Comparison of ENCODE assay signal across 36 cellular contexts in genomic region chr15:76236350-76236749, GRCh38.
"Had no signal": no experiment of that assay in that cellular context is flagged by ENCODE, and none has a peak within 500 bp of the region (broad histone marks: within the 10 kb centered on the region; RNA-seq: fewer than 3 reads in every experiment).

No MANE protein-coding gene starts in this region.

- ATAC-seq: activated CD8-positive, alpha-beta T cell treated with anti-CD3 and anti-CD28 coated beads for 36 hours; activated T-cell treated with anti-CD3 and anti-CD28 coated beads, Interleukin-2, amount 50 U/mL, for 72 hours; activated T-helper 17 cell treated with anti-CD3 and anti-CD28 coated beads, Interleukin-2, amount 50 U/mL, for 72 hours; PC-3; Right ventricle myocardium inferior had no signal

- H3K27ac Mint-ChIP-seq: activated CD4-positive, alpha-beta T cell treated with anti-CD3 and anti-CD28 coated beads, Interleukin-2, amount 10 ng/mL, durations not matched to agents 24 days and 14 days; activated CD8-positive, alpha-beta T cell treated with anti-CD3 and anti-CD28 coated beads for 36 hours; activated naive CD8-positive, alpha-beta T cell treated with anti-CD3 and anti-CD28 coated beads for 36 hours; activated T-cell treated with anti-CD3 and anti-CD28 coated beads, Interleukin-2, amount 50 U/mL, for 72 hours; activated T-helper 17 cell treated with anti-CD3 and anti-CD28 coated beads, Interleukin-2, amount 50 U/mL, for 72 hours had no signal

- H3K27me3 ChIP-seq: brain microvascular endothelial cell had no signal

- H3K4me1 Mint-ChIP-seq: activated CD4-positive, alpha-beta T cell treated with anti-CD3 and anti-CD28 coated beads, Interleukin-2, amount 10 ng/mL, durations not matched to agents 24 days and 14 days; activated naive CD8-positive, alpha-beta T cell treated with anti-CD3 and anti-CD28 coated beads for 36 hours; activated T-helper 17 cell treated with anti-CD3 and anti-CD28 coated beads, Interleukin-2, amount 50 U/mL, for 72 hours had no signal

- H3K4me2 ChIP-seq: KMS-11 had no signal

- H3K9me3 Mint-ChIP-seq: activated CD4-positive, alpha-beta T cell treated with anti-CD3 and anti-CD28 coated beads, Interleukin-2, amount 10 ng/mL, durations not matched to agents 24 days and 14 days; activated CD8-positive, alpha-beta T cell treated with anti-CD3 and anti-CD28 coated beads for 36 hours; activated naive CD8-positive, alpha-beta T cell treated with anti-CD3 and anti-CD28 coated beads for 36 hours; activated T-cell treated with anti-CD3 and anti-CD28 coated beads, Interleukin-2, amount 50 U/mL, for 72 hours; activated T-helper 17 cell treated with anti-CD3 and anti-CD28 coated beads, Interleukin-2, amount 50 U/mL, for 72 hours had no signal

- H3K27me3 Mint-ChIP-seq: activated CD4-positive, alpha-beta T cell treated with anti-CD3 and anti-CD28 coated beads, Interleukin-2, amount 10 ng/mL, durations not matched to agents 24 days and 14 days; activated CD8-positive, alpha-beta T cell treated with anti-CD3 and anti-CD28 coated beads for 36 hours; activated naive CD8-positive, alpha-beta T cell treated with anti-CD3 and anti-CD28 coated beads for 36 hours; activated T-helper 17 cell treated with anti-CD3 and anti-CD28 coated beads, Interleukin-2, amount 50 U/mL, for 72 hours had no signal

- DNase-seq: activated CD4-positive, alpha-beta T cell treated with anti-CD3 and anti-CD28 coated beads, Interleukin-2, amount 10 ng/mL, durations not matched to agents 24 days and 14 days; activated CD4-positive, alpha-beta T cell treated with anti-CD3 and anti-CD28 coated beads, Interleukin-2, amount 50 U/mL, for 4 hours; activated CD8-positive, alpha-beta T cell treated with anti-CD3 and anti-CD28 coated beads for 36 hours; activated effector memory CD4-positive, alpha-beta T cell treated with anti-CD3 and anti-CD28 coated beads, Interleukin-2, amount 50 U/mL, for 16 hours; activated naive CD4-positive, alpha-beta T cell; activated naive CD4-positive, alpha-beta T cell treated with anti-CD3 and anti-CD28 coated beads, Interleukin-2, amount 50 U/mL, for 16 hours; activated naive CD8-positive, alpha-beta T cell treated with anti-CD3 and anti-CD28 coated beads for 36 hours; activated T-cell treated with anti-CD3 and anti-CD28 coated beads, Interleukin-2, amount 50 U/mL, for 1 hour; activated T-cell treated with anti-CD3 and anti-CD28 coated beads, Interleukin-2, amount 50 U/mL, for 72 hours; amniotic stem cell; aorta; brain microvascular endothelial cell; central memory CD4-positive, alpha-beta T cell; MM.1S; MV-4-11; NCI-H1092; NCI-H1436 treated with DMSO at 0.1 percent for 48 hours; NCI-H1694 treated with DMSO at 0.1 percent for 48 hours; NCI-H2029; NCI-H2107; NCI-H2171; NCI-H2227 treated with DMSO at 0.1 percent for 48 hours; NCI-H446; NCI-H510A treated with DMSO at 0.1 percent for 48 hours; NCI-H526 treated with DMSO at 0.1 percent for 48 hours; NK-92 treated with Interleukin-12 subunit alpha and Interleukin-12 subunit beta, amount 100 ng/mL, for 24 hours; PC-3; SW 1271; T-helper 1 cell; T-helper 2 cell; T-helper 9 cell had no signal

- H3K27ac ChIP-seq: brain microvascular endothelial cell, KMS-11, RWPE1 had no signal

- H3K36me3 ChIP-seq: brain microvascular endothelial cell had no signal

- H3K9ac ChIP-seq: KMS-11 had no signal

- FAIRE-seq: RCC 7860 had no signal

- H3K4me3 Mint-ChIP-seq: activated CD4-positive, alpha-beta T cell treated with anti-CD3 and anti-CD28 coated beads, Interleukin-2, amount 10 ng/mL, durations not matched to agents 24 days and 14 days; activated CD8-positive, alpha-beta T cell treated with anti-CD3 and anti-CD28 coated beads for 36 hours; activated naive CD8-positive, alpha-beta T cell treated with anti-CD3 and anti-CD28 coated beads for 36 hours; activated T-cell treated with anti-CD3 and anti-CD28 coated beads, Interleukin-2, amount 50 U/mL, for 72 hours; activated T-helper 17 cell treated with anti-CD3 and anti-CD28 coated beads, Interleukin-2, amount 50 U/mL, for 72 hours had no signal
